In the genomic region with DNA sequence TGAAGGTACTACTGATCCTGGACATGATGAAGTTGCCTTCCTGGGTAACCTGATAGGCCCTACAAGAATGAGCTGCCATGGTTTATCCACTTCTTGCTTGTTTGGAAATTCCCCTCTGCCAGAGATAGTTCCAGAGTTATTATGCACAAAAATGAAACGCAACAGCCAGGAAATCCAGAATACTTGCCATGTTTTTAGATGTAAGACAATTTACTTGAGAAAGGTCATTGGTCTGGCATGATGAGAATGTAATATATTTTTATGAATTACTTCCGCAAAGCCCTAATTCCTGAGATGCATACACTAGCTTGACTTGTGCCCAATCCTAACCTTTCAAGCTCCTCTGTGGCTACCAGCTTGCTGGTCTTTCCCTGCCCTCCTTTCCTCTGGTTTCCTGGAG, we compare ENCODE assay signal across 1 cellular context.
TF ChIP-seq lines count a peak whose summit lies in the region.

No MANE protein-coding gene starts in this region.

TF ChIP-seq in endothelial cell of umbilical vein, 7 proteins besides CTCF, POLR2A, EP300 and RAD21 (continued from another document):
- no peak for TF ChIP-seq MAX (IDR thresholded peaks at IDR 0.05; ENCODE audit: insufficient read depth, insufficient read length)
- no peak for TF ChIP-seq JUN (IDR thresholded peaks at IDR 0.05; ENCODE audit: borderline replicate concordance, insufficient read depth, insufficient read length, low read depth)
- TF ChIP-seq GATA2 (IDR thresholded peaks at IDR 0.05; ENCODE audit: insufficient read depth, insufficient read length, low read depth, low read length), result no peak
